In the genomic region with DNA sequence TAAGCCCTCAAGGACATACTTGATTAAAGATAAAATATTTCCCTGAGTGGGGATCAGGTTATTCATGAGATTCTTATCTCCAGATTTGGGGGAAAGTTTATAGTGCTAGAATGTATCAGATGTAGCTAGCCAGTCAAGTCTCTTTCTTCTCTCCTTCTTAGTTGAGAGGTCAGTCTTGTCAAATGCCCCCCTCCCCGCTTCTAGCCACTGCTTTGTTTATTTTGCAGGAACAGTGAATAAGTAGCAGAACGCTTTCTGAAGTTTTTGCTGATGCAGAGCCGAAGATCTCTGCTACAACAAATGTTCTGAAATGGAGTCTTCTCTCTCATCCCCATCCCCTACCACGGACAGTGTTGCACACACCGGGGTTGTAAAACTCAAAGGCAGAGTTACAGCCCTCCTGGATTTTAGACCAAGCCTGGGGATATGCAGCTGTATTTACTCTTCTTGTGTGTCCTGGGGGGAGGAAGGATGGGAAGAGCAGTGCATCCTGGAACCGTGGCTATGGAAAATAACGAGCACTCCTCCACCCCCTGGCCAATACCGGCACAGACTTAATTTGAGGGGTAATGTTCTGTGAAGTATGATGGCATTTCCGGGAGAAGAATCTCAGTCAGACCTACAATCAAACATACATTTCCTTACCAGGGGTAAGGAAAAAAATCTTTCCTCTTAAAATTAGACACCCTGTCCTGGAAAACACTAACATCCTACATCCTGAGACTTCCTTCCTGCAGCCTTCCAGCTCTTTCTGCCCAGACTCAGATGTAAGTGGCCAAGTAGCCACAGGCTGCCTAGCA, we compare ENCODE assay signal across 8 cellular contexts. TPM values are rescaled to one million over a fixed set of nuclear protein-coding genes. Genes with fewer than 3 reads are reported as not detected.
DNase-seq lines count a peak whose midpoint lies in the region; ATAC-seq and TF ChIP-seq lines count a peak whose summit lies in the region.

No MANE protein-coding gene starts in this region.

- H3K27ac ChIP-seq in BLaER1 (peak overlapping the region; percentile 58; the same call in 1 of the 2 replicates), left lung (peak overlapping the region in 1 of 2 donors; percentile 43), esophagus squamous epithelium (peak overlapping the region in 2 of 4 donors; percentile 14 to 36)

- H3K36me3 Mint-ChIP-seq in activated CD8-positive, alpha-beta T cell treated with anti-CD3 and anti-CD28 coated beads, Interleukin-2, amount 10 ng/mL, durations not matched to agents 7 days and 5 days (ENCODE audit: low read depth) = peaks cover 46% of the 10 kb centered on the region
- peaks cover 4 to 5% of the 10 kb centered on the region in 2 donors for H3K36me3 Mint-ChIP-seq in CD14-positive monocyte

- peak; percentile 13 for ATAC-seq in activated CD8-positive, alpha-beta T cell treated with anti-CD3 and anti-CD28 coated beads, Interleukin-2, amount 10 ng/mL, durations not matched to agents 7 days and 5 days
- peak; percentile 25 for ATAC-seq in left lung
- ATAC-seq in GM18873 (IDR thresholded peaks at IDR 0.05; ENCODE audit: low FRiP score, unreplicated experiment) = no peak

- H3K4me2 ChIP-seq in BLaER1 = peak overlapping the region; percentile 83

- TF ChIP-seq CTCF in left lung (IDR thresholded peaks at IDR 0.05) (no peak), esophagus squamous epithelium (IDR thresholded peaks at IDR 0.05) (no peak), CD14-positive monocyte (IDR thresholded peaks at IDR 0.05) (no peak)

- intact Hi-C loops in left lung (cut with DNase I) (no loop called here), esophagus squamous epithelium (cut with DNase I) (no loop called here), CD14-positive monocyte (cut with micrococcal nuclease) (no loop called here)

- H3K4me3 Mint-ChIP-seq in activated CD8-positive, alpha-beta T cell treated with anti-CD3 and anti-CD28 coated beads, Interleukin-2, amount 10 ng/mL, durations not matched to agents 7 days and 5 days = peak overlapping the region; percentile 70
- no peak overlapping the region for H3K4me3 Mint-ChIP-seq in CD14-positive monocyte

- H3K9me3 Mint-ChIP-seq in activated CD8-positive, alpha-beta T cell treated with anti-CD3 and anti-CD28 coated beads, Interleukin-2, amount 10 ng/mL, durations not matched to agents 7 days and 5 days (ENCODE audit: insufficient read depth) = peaks cover 7% of the 10 kb centered on the region
- peaks cover 5 to 11% (median 7%) of the 10 kb centered on the region in 7 donors for H3K9me3 Mint-ChIP-seq in CD14-positive monocyte

- H3K4me1 Mint-ChIP-seq in activated CD8-positive, alpha-beta T cell treated with anti-CD3 and anti-CD28 coated beads, Interleukin-2, amount 10 ng/mL, durations not matched to agents 7 days and 5 days (ENCODE audit: low read depth) = peaks cover 92% of the 10 kb centered on the region
- H3K4me1 Mint-ChIP-seq in CD14-positive monocyte = peaks cover 34% of the 10 kb centered on the region

- POLR2A ChIA-PET in activated CD8-positive, alpha-beta T cell treated with anti-CD3 and anti-CD28 coated beads, Interleukin-2, amount 10 ng/mL, durations not matched to agents 7 days and 5 days (lab: Charles Lee) = interaction anchor here (0.6 to 2.0 kb wide), 6 partner anchors 8 to 1045 kb away, joined by 3 to 7 read pairs (median 3); no protein-coding TSS in a partner anchor

- no peak for TF ChIP-seq POLR2A in esophagus squamous epithelium (IDR thresholded peaks at IDR 0.05)

- H3K27me3 ChIP-seq in BLaER1 (no peaks in the 10 kb centered on the region), left lung (no peaks in the 10 kb centered on the region), esophagus squamous epithelium (no peaks in the 10 kb centered on the region)

- H3K4me1 ChIP-seq in BLaER1 (peaks cover 60% of the 10 kb centered on the region), left lung (peaks cover 3 to 31% of the 10 kb centered on the region in 2 donors), esophagus squamous epithelium (peaks cover 0 to 36% (median 17%) of the 10 kb centered on the region in 3 donors)

- H3K9me3 ChIP-seq in BLaER1 (peaks cover 6% of the 10 kb centered on the region), left lung (no peaks in the 10 kb centered on the region), esophagus squamous epithelium (no peaks in the 10 kb centered on the region)

- H3K4me3 ChIP-seq in BLaER1 (peak overlapping the region; percentile 42; the same call in 1 of the 2 replicates), left lung (no peak overlapping the region), esophagus squamous epithelium (no peak overlapping the region)

- no peaks in the 10 kb centered on the region for H4K20me1 ChIP-seq in BLaER1

- peak overlapping the region; percentile 92 for H3K27ac Mint-ChIP-seq in activated CD8-positive, alpha-beta T cell treated with anti-CD3 and anti-CD28 coated beads, Interleukin-2, amount 10 ng/mL, durations not matched to agents 7 days and 5 days
- H3K27ac Mint-ChIP-seq in CD14-positive monocyte = peak overlapping the region in 1 of 7 donors; percentile 10

- DNase-seq in activated CD8-positive, alpha-beta T cell treated with anti-CD3 and anti-CD28 coated beads, Interleukin-2, amount 10 ng/mL, durations not matched to agents 7 days and 5 days = no peak
- DNase-seq in left lung (no peak), esophagus squamous epithelium (lab: John Stamatoyannopoulos, UW) (no peak), CD14-positive monocyte (ENCODE audit: low spot score) (no peak), hippocampal formation (lab: John Stamatoyannopoulos, UW) (no peak)

- WGBS in esophagus squamous epithelium, 2 donors = 43 to 66% methylated on average over 4 to 9 of the region's 9 CpGs

- CTCF ChIA-PET in activated CD8-positive, alpha-beta T cell treated with anti-CD3 and anti-CD28 coated beads, Interleukin-2, amount 10 ng/mL, durations not matched to agents 7 days and 5 days (lab: Charles Lee) = interaction anchor here (0.6 to 4.8 kb wide), 3 partner anchors 8 to 30 kb away, joined by 4 to 59 read pairs (median 5); partner anchors contain the start of gene ERMP1

- H3K27me3 Mint-ChIP-seq in activated CD8-positive, alpha-beta T cell treated with anti-CD3 and anti-CD28 coated beads, Interleukin-2, amount 10 ng/mL, durations not matched to agents 7 days and 5 days (ENCODE audit: low read depth) = peaks cover 3% of the 10 kb centered on the region
- peaks cover 4 to 18% (median 8%) of the 10 kb centered on the region in 3 donors for H3K27me3 Mint-ChIP-seq in CD14-positive monocyte (ENCODE audit: low read depth in 3 of 3)

- H3K9ac ChIP-seq in BLaER1 = peak overlapping the region; percentile 34; the same call in 1 of the 2 replicates

- no peaks in the 10 kb centered on the region for H3K36me3 ChIP-seq in BLaER1
- H3K36me3 ChIP-seq in left lung = no peaks in the 10 kb centered on the region
- H3K36me3 ChIP-seq in esophagus squamous epithelium = no peaks in the 10 kb centered on the region

- TF ChIP-seq RAD21 in Ishikawa (IDR thresholded peaks at IDR 0.05; ENCODE audit: low read depth) = no peak

- TF ChIP-seq EP300 in Ishikawa (IDR thresholded peaks at IDR 0.05; ENCODE audit: borderline replicate concordance) = no peak

TF ChIP-seq in Ishikawa, 13 proteins besides CTCF, POLR2A, EP300 and RAD21:
- TF ChIP-seq, protein P1, sequence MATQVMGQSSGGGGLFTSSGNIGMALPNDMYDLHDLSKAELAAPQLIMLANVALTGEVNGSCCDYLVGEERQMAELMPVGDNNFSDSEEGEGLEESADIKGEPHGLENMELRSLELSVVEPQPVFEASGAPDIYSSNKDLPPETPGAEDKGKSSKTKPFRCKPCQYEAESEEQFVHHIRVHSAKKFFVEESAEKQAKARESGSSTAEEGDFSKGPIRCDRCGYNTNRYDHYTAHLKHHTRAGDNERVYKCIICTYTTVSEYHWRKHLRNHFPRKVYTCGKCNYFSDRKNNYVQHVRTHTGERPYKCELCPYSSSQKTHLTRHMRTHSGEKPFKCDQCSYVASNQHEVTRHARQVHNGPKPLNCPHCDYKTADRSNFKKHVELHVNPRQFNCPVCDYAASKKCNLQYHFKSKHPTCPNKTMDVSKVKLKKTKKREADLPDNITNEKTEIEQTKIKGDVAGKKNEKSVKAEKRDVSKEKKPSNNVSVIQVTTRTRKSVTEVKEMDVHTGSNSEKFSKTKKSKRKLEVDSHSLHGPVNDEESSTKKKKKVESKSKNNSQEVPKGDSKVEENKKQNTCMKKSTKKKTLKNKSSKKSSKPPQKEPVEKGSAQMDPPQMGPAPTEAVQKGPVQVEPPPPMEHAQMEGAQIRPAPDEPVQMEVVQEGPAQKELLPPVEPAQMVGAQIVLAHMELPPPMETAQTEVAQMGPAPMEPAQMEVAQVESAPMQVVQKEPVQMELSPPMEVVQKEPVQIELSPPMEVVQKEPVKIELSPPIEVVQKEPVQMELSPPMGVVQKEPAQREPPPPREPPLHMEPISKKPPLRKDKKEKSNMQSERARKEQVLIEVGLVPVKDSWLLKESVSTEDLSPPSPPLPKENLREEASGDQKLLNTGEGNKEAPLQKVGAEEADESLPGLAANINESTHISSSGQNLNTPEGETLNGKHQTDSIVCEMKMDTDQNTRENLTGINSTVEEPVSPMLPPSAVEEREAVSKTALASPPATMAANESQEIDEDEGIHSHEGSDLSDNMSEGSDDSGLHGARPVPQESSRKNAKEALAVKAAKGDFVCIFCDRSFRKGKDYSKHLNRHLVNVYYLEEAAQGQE (IDR thresholded peaks at IDR 0.05; ENCODE audit: low read depth) = peak; percentile 38; the same call in 1 of the 2 replicates
- TF ChIP-seq TAF1 (IDR thresholded peaks at IDR 0.05; ENCODE audit: low read depth) (no peak), NFIC (IDR thresholded peaks at IDR 0.05) (no peak), YY1 (IDR thresholded peaks at IDR 0.05; ENCODE audit: low read depth) (no peak), CEBPB (IDR thresholded peaks at IDR 0.05) (no peak), EGR1 (IDR thresholded peaks at IDR 0.05) (no peak), TEAD4 (IDR thresholded peaks at IDR 0.05) (no peak), ZBTB7A (IDR thresholded peaks at IDR 0.05; ENCODE audit: low read depth) (no peak)
- TF ChIP-seq, protein P2, sequence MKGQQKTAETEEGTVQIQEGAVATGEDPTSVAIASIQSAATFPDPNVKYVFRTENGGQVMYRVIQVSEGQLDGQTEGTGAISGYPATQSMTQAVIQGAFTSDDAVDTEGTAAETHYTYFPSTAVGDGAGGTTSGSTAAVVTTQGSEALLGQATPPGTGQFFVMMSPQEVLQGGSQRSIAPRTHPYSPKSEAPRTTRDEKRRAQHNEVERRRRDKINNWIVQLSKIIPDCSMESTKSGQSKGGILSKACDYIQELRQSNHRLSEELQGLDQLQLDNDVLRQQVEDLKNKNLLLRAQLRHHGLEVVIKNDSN (IDR thresholded peaks at IDR 0.05) = no peak

RNA-seq across cellular contexts. Expression of gene ERMP1, which starts 10.7 kb away (rescaled TPM):
- total RNA-seq in activated CD8-positive, alpha-beta T cell treated with anti-CD3 and anti-CD28 coated beads, Interleukin-2, amount 10 ng/mL, durations not matched to agents 7 days and 5 days = 10 to 100 TPM; 28.0 to 30.6 TPM
- total RNA-seq in left lung = 10 to 100 TPM; 21.5 to 28.7 TPM
- 10 to 100 TPM; 24.4 to 38.2 (median 29.9) TPM for total RNA-seq in esophagus squamous epithelium
- polyA plus RNA-seq in CD14-positive monocyte = 1 to 10 TPM; 3.6 to 3.7 TPM

RNA-seq across cellular contexts. Expression of gene MLANA, which starts 47.0 kb away (rescaled TPM):
- total RNA-seq in activated CD8-positive, alpha-beta T cell treated with anti-CD3 and anti-CD28 coated beads, Interleukin-2, amount 10 ng/mL, durations not matched to agents 7 days and 5 days = not detected
- not detected for total RNA-seq in left lung
- not detected for total RNA-seq in esophagus squamous epithelium
- polyA plus RNA-seq in CD14-positive monocyte = not detected
